ENCODE assay signal across 10 cellular contexts in the genomic region with DNA sequence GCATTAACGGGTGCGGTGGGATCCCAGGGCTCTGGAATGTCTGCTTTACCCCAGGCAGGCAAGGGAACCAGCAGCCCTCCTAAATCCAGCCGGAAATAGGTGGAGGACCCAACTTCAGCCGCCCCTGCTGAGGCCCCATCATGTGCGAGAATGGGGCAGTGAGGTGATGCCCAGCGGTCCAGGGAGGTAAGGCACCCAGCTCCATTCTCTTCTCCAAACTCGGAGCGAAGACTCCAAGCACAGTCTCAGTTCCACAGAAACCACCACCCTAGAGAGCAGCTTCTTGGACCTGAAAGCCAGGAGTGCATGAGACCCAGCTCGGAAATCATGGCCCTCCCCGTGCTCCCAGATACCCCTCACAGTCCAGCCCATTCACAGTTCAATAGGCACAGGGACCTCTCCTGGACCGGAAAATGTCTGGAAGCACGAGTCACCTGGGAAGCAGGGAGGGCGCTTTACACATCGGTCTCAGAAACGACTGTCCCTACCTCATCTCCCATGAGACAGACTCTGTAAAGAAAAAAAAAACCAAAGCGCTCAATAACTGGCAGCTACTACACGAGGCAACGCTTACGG. TPM values are rescaled to one million over a fixed set of nuclear protein-coding genes. Genes with fewer than 3 reads are reported as not detected.
DNase-seq lines count a peak whose midpoint lies in the region; ATAC-seq, FAIRE-seq and TF ChIP-seq lines count a peak whose summit lies in the region.
"Had no signal": no experiment of that assay in that cellular context is flagged by ENCODE, and none has a peak within 500 bp of the region (broad histone marks: within the 10 kb centered on the region; RNA-seq: fewer than 3 reads in every experiment).

No MANE protein-coding gene starts in this region.

- peak overlapping the region; percentile 92 for H3K4me3 ChIP-seq in suprapubic skin

- WGBS in suprapubic skin: 34% methylated on average over 10 of the region's 19 CpGs

- H3K27ac Mint-ChIP-seq in activated T-cell treated with anti-CD3 and anti-CD28 coated beads, Interleukin-2, amount 50 U/mL, for 24 hours: no peak overlapping the region
- no peak overlapping the region for H3K27ac Mint-ChIP-seq in WTC11
- H3K27ac Mint-ChIP-seq: T-helper 1 cell treated with Interleukin-12 subunit alpha and Interleukin-12 subunit beta and Interleukin-4 antibody, amounts not matched to agents 30 μg/mL and 1 μg/mL, for 36 hours had no signal

- no peak for ATAC-seq in WTC11
- no peak for ATAC-seq in HG02759 (IDR thresholded peaks at IDR 0.05; ENCODE audit: unreplicated experiment)

- peak overlapping the region; percentile 48 for H3K4me3 Mint-ChIP-seq in activated T-cell treated with anti-CD3 and anti-CD28 coated beads, Interleukin-2, amount 50 U/mL, for 24 hours
- peak overlapping the region; percentile 70 for H3K4me3 Mint-ChIP-seq in WTC11
- H3K4me3 Mint-ChIP-seq: T-helper 1 cell treated with Interleukin-12 subunit alpha and Interleukin-12 subunit beta and Interleukin-4 antibody, amounts not matched to agents 30 μg/mL and 1 μg/mL, for 36 hours had no signal

- DNase-seq in activated T-cell treated with anti-CD3 and anti-CD28 coated beads, Interleukin-2, amount 50 U/mL, for 24 hours: no peak
- no peak for DNase-seq in activated T-cell treated with anti-CD3 and anti-CD28 coated beads for 4 hours
- DNase-seq in WTC11 (ENCODE audit: low spot score): no peak
- DNase-seq in iris pigment epithelial cell (ENCODE audit: low read depth): peak; percentile 20
- no peak for DNase-seq in suprapubic skin (ENCODE audit: low spot score in 2 of 2)
- DNase-seq in cortex of kidney (lab: John Stamatoyannopoulos, UW): no peak
- DNase-seq in GM12891 (ENCODE audit: insufficient read length, low spot score): no peak

- CTCF ChIA-PET in WTC11 (lab: Charles Lee): interaction anchor here (0.6 to 5.6 kb wide), 13 partner anchors 9 to 267 kb away, joined by 3 to 59 read pairs (median 5); no protein-coding TSS in a partner anchor

- TF ChIP-seq EP300 in suprapubic skin (IDR thresholded peaks at IDR 0.05): no peak

- H3K27me3 Mint-ChIP-seq in activated T-cell treated with anti-CD3 and anti-CD28 coated beads, Interleukin-2, amount 50 U/mL, for 24 hours: peaks cover 69% of the 10 kb centered on the region
- H3K27me3 Mint-ChIP-seq in WTC11 (ENCODE audit: low read depth): peaks cover 17% of the 10 kb centered on the region

- no peaks in the 10 kb centered on the region for H3K9me3 Mint-ChIP-seq in activated T-cell treated with anti-CD3 and anti-CD28 coated beads, Interleukin-2, amount 50 U/mL, for 24 hours
- H3K9me3 Mint-ChIP-seq in WTC11: no peaks in the 10 kb centered on the region
- H3K9me3 Mint-ChIP-seq: T-helper 1 cell treated with Interleukin-12 subunit alpha and Interleukin-12 subunit beta and Interleukin-4 antibody, amounts not matched to agents 30 μg/mL and 1 μg/mL, for 36 hours had no signal

- H3K36me3 Mint-ChIP-seq in activated T-cell treated with anti-CD3 and anti-CD28 coated beads, Interleukin-2, amount 50 U/mL, for 24 hours (ENCODE audit: low read depth): no peaks in the 10 kb centered on the region
- H3K36me3 Mint-ChIP-seq in WTC11: peaks cover 3% of the 10 kb centered on the region; the same call in 1 of the 2 replicates

- POLR2A ChIA-PET in WTC11 (lab: Charles Lee): interaction anchor here (0.7 to 1.8 kb wide), 4 partner anchors 11 to 224 kb away, joined by 3 to 5 read pairs (median 4); partner anchors contain the start of gene RHOB

- TF ChIP-seq POLR2A in suprapubic skin (IDR thresholded peaks at IDR 0.05) (no peak), GM12891 (IDR thresholded peaks at IDR 0.05; ENCODE audit: low read depth, low read length) (no peak)

- no peak for FAIRE-seq in GM12891 (lab: Jason Lieb, UNC)
- FAIRE-seq: G401.6 had no signal

- H3K27me3 ChIP-seq in suprapubic skin: peaks cover 18% of the 10 kb centered on the region

- H3K36me3 ChIP-seq in suprapubic skin: no peaks in the 10 kb centered on the region

- peak overlapping the region; percentile 98 for H3K27ac ChIP-seq in suprapubic skin

- TF ChIP-seq CTCF in WTC11 (IDR thresholded peaks at IDR 0.05) (no peak), suprapubic skin (IDR thresholded peaks at IDR 0.05) (no peak)

- H3K4me1 ChIP-seq in suprapubic skin: peaks cover 63% of the 10 kb centered on the region

- H3K4me1 Mint-ChIP-seq in activated T-cell treated with anti-CD3 and anti-CD28 coated beads, Interleukin-2, amount 50 U/mL, for 24 hours (ENCODE audit: low read depth): peaks cover 6% of the 10 kb centered on the region
- peaks cover 38% of the 10 kb centered on the region for H3K4me1 Mint-ChIP-seq in WTC11

- no peaks in the 10 kb centered on the region for H3K9me3 ChIP-seq in suprapubic skin

TF ChIP-seq in WTC11, 78 proteins besides CTCF, POLR2A, EP300 and RAD21 (continues in another document):
- TF ChIP-seq, protein P1, sequence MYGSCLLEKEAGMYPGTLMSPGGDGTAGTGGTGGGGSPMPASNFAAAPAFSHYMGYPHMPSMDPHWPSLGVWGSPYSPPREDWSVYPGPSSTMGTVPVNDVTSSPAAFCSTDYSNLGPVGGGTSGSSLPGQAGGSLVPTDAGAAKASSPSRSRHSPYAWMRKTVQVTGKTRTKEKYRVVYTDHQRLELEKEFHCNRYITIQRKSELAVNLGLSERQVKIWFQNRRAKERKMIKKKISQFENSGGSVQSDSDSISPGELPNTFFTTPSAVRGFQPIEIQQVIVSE (CRISPR knock-in tag; IDR thresholded peaks at IDR 0.05; ENCODE audit: borderline replicate concordance): no peak
- no peak for TF ChIP-seq TEAD4 (CRISPR knock-in tag; IDR thresholded peaks at IDR 0.05)
- TF ChIP-seq JUN (CRISPR knock-in tag; IDR thresholded peaks at IDR 0.05): no peak
- TF ChIP-seq, protein P2, sequence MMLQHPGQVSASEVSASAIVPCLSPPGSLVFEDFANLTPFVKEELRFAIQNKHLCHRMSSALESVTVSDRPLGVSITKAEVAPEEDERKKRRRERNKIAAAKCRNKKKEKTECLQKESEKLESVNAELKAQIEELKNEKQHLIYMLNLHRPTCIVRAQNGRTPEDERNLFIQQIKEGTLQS (CRISPR knock-in tag; conservative IDR thresholded peaks at IDR 0.05): no peak
- no peak for TF ChIP-seq USF1 (CRISPR knock-in tag; IDR thresholded peaks at IDR 0.05)
- TF ChIP-seq ZBTB21 (CRISPR knock-in tag; IDR thresholded peaks at IDR 0.05; ENCODE audit: borderline replicate concordance): no peak
- TF ChIP-seq ESRRA (CRISPR knock-in tag; IDR thresholded peaks at IDR 0.05; ENCODE audit: borderline replicate concordance): no peak
- no peak for TF ChIP-seq RELA (CRISPR knock-in tag; IDR thresholded peaks at IDR 0.05; ENCODE audit: borderline replicate concordance)
- TF ChIP-seq ZNF317 (CRISPR knock-in tag; IDR thresholded peaks at IDR 0.05; ENCODE audit: borderline replicate concordance, low read depth): no peak

TF ChIP-seq in GM12891, 5 proteins besides CTCF, POLR2A, EP300 and RAD21:
- TF ChIP-seq TAF1 (IDR thresholded peaks at IDR 0.05; ENCODE audit: low read depth, low read length) (no peak), POLR2AphosphoS5 (IDR thresholded peaks at IDR 0.05; ENCODE audit: low read depth, low read length) (no peak), SPI1 (IDR thresholded peaks at IDR 0.05; ENCODE audit: low read depth, low read length) (no peak), PAX5 (IDR thresholded peaks at IDR 0.05; ENCODE audit: insufficient read depth, low read length, severe bottlenecking) (no peak), POU2F2 (IDR thresholded peaks at IDR 0.05; ENCODE audit: low read depth, low read length) (no peak)
TF ChIP-seq in GM12891: peak in this region for 0.

RNA-seq across cellular contexts. Expression of gene SDC1, which starts 2.1 kb away (rescaled TPM):
- total RNA-seq in WTC11 (2021) (47.3 to 52.6 TPM (median 52.6 TPM) in 3 replicates), suprapubic skin (100 to 1,000 TPM; 258 to 892 (median 636) TPM)
- polyA plus RNA-seq in GM12891 (2012; ENCODE audit: low read depth, missing spikeins): 25.5 TPM
